Comparison of ENCODE assay signal across 29 cellular contexts in genomic region chr6:52840763-52841585, GRCh38. TPM values are rescaled to one million over a fixed set of nuclear protein-coding genes. Genes with fewer than 3 reads are reported as not detected.
DNase-seq lines count a peak whose midpoint lies in the region; ATAC-seq, FAIRE-seq and TF ChIP-seq lines count a peak whose summit lies in the region.
"Had no signal": no experiment of that assay in that cellular context is flagged by ENCODE, and none has a peak within 500 bp of the region (broad histone marks: within the 10 kb centered on the region; RNA-seq: fewer than 3 reads in every experiment).

GSTA5 (minus strand) TSS chr6:52840813.

- peaks cover 0 to 7% (median 1%) of the 10 kb centered on the region in 7 donors for H3K9me3 Mint-ChIP-seq in CD14-positive monocyte
- H3K9me3 Mint-ChIP-seq: activated T-helper 17 cell treated with anti-CD3 and anti-CD28 coated beads, Interleukin-2, amount 50 U/mL, for 72 hours; immature natural killer cell; mesothelial cell of epicardium; stimulated activated memory B cell treated with anti-CD40 and anti-IgM and Interleukin-4, amounts not matched to agents 10 μg/mL and 1 μg/mL and 100 μg/mL, for 72 hours had no signal

- TF ChIP-seq CTCF in K562 (IDR thresholded peaks at IDR 0.05 in 2 of 3, conservative IDR thresholded peaks at IDR 0.05 in 1 of 3; ENCODE audit: insufficient read depth in 2 of 3, low read depth in 1 of 3, low read length in 3 of 3) (no peak), kidney epithelial cell (IDR thresholded peaks at IDR 0.05; ENCODE audit: insufficient read depth, low read length, poor library complexity, severe bottlenecking) (no peak), thyroid gland (IDR thresholded peaks at IDR 0.05) (no peak), CD14-positive monocyte (IDR thresholded peaks at IDR 0.05) (no peak)

- DNase-seq in M059J (ENCODE audit: low read depth) (peak; percentile 74), K562 (ENCODE audit: extremely low read depth in 1 of 4, low spot score in 3 of 4) (no peak), kidney epithelial cell (ENCODE audit: low read depth) (peak; percentile 21), thyroid gland (peak; percentile 24 to 38), CD14-positive monocyte (ENCODE audit: low spot score) (no peak), cardiac septum (ENCODE audit: low spot score) (no peak)
- DNase-seq: activated CD8-positive, alpha-beta T cell treated with anti-CD3 and anti-CD28 coated beads, Interleukin-2, amount 10 ng/mL, durations not matched to agents 7 days and 5 days; activated naive CD4-positive, alpha-beta T cell treated with anti-CD3 and anti-CD28 coated beads, Interleukin-2, amount 50 U/mL, for 16 hours; amniotic stem cell; immature natural killer cell; KBM-7; MM.1S; naive B cell; NCI-H2029; psoas muscle; SIG-M5; SW 1271; trophoblast cell had no signal

- H3K79me2 ChIP-seq in K562 (ENCODE audit: control insufficient read depth, insufficient read depth, low read length): no peaks in the 10 kb centered on the region

- 1% methylated on average over 5 of the region's 5 CpGs for WGBS in K562 (ENCODE audit: insufficient coverage, low coverage, missing lambda C conversion rate)
- 68 to 73% methylated on average over 5 of the region's 5 CpGs for WGBS in thyroid gland, 2 donors

- H3K27ac ChIP-seq in K562 (ENCODE audit: extremely low read depth, low read depth, low read length) (no peak within 1 kb of the TSS), thyroid gland (peak within 1 kb of the TSS in 1 of 3 donors; percentile 22)
- H3K27ac ChIP-seq: BLaER1 treated with 17β-estradiol and CSF1 and Interleukin-3, amounts not matched to agents 10 nM and 100 nM; psoas muscle had no signal

- peak; percentile 40 for FAIRE-seq in K562 (lab: Jason Lieb, UNC)
- FAIRE-seq: bronchial epithelial cell, G401.6 had no signal

- no peak within 1 kb of the TSS for H3K4me3 Mint-ChIP-seq in CD14-positive monocyte
- H3K4me3 Mint-ChIP-seq: activated CD8-positive, alpha-beta T cell treated with anti-CD3 and anti-CD28 coated beads, Interleukin-2, amount 10 ng/mL, durations not matched to agents 7 days and 5 days; activated T-helper 17 cell treated with anti-CD3 and anti-CD28 coated beads, Interleukin-2, amount 50 U/mL, for 72 hours; immature natural killer cell; mesothelial cell of epicardium; naive B cell; stimulated activated memory B cell treated with anti-CD40 and anti-IgM and Interleukin-4, amounts not matched to agents 10 μg/mL and 1 μg/mL and 100 μg/mL, for 72 hours had no signal

- no peaks in the 10 kb centered on the region for H3K4me1 Mint-ChIP-seq in CD14-positive monocyte
- H3K4me1 Mint-ChIP-seq: activated T-helper 17 cell treated with anti-CD3 and anti-CD28 coated beads, Interleukin-2, amount 50 U/mL, for 72 hours; immature natural killer cell; mesothelial cell of epicardium; stimulated activated memory B cell treated with anti-CD40 and anti-IgM and Interleukin-4, amounts not matched to agents 10 μg/mL and 1 μg/mL and 100 μg/mL, for 72 hours had no signal

- TF ChIP-seq RAD21 in K562 (CRISPR knock-in tag; conservative IDR thresholded peaks at IDR 0.05 in 1 of 2, IDR thresholded peaks at IDR 0.05 in 1 of 2): no peak

- no peaks in the 10 kb centered on the region for H3K36me3 Mint-ChIP-seq in CD14-positive monocyte
- H3K36me3 Mint-ChIP-seq: immature natural killer cell; mesothelial cell of epicardium; naive B cell; stimulated activated memory B cell treated with anti-CD40 and anti-IgM and Interleukin-4, amounts not matched to agents 10 μg/mL and 1 μg/mL and 100 μg/mL, for 72 hours had no signal

- in situ Hi-C loops in K562 (cut with MboI): no loop called here

- peaks cover 2 to 4% (median 2%) of the 10 kb centered on the region in 3 donors for H3K27me3 Mint-ChIP-seq in CD14-positive monocyte (ENCODE audit: low read depth in 3 of 3)

- BruUV-seq in K562 (replicated peaks; lab: Mats Ljungman, UMichigan): no TSS peak

- no peak within 1 kb of the TSS for H3K4me2 ChIP-seq in K562 (ENCODE audit: insufficient read depth, low read length)
- H3K4me2 ChIP-seq: BLaER1 treated with 17β-estradiol and CSF1 and Interleukin-3, amounts not matched to agents 10 nM and 100 nM had no signal

- POLR2A ChIA-PET in K562 (lab: Yijun Ruan, JAX): no interaction called here

- H3K4me1 ChIP-seq in K562 (replicated peaks in 1 of 2; ENCODE audit: control insufficient read depth in 2 of 2, insufficient read depth in 2 of 2, low read length in 2 of 2) (no peaks in the 10 kb centered on the region; a peak in 1 of 5 replicates), thyroid gland (no peaks in the 10 kb centered on the region)
- H3K4me1 ChIP-seq: BLaER1 treated with 17β-estradiol and CSF1 and Interleukin-3, amounts not matched to agents 10 nM and 100 nM; psoas muscle had no signal

- 0 out of 2 replicates have a peak within 1 kb of the TSS, but pooled peaks have one; percentile 64 for H2AFZ ChIP-seq in K562 (ENCODE audit: low read depth, low read length)

- H3K27ac Mint-ChIP-seq in CD14-positive monocyte: no peak within 1 kb of the TSS
- H3K27ac Mint-ChIP-seq: activated CD8-positive, alpha-beta T cell treated with anti-CD3 and anti-CD28 coated beads, Interleukin-2, amount 10 ng/mL, durations not matched to agents 7 days and 5 days; activated T-helper 17 cell treated with anti-CD3 and anti-CD28 coated beads, Interleukin-2, amount 50 U/mL, for 72 hours; immature natural killer cell; mesothelial cell of epicardium; stimulated activated memory B cell treated with anti-CD40 and anti-IgM and Interleukin-4, amounts not matched to agents 10 μg/mL and 1 μg/mL and 100 μg/mL, for 72 hours had no signal

- H3K9me1 ChIP-seq in K562 (ENCODE audit: control insufficient read depth, insufficient read depth, low read length): no peaks in the 10 kb centered on the region

- TF ChIP-seq POLR2A in K562 (conservative IDR thresholded peaks at IDR 0.05) (no peak), thyroid gland (IDR thresholded peaks at IDR 0.05) (no peak)

- no peak for TF ChIP-seq EP300 in K562 (IDR thresholded peaks at IDR 0.05; ENCODE audit: low read length)

- no peak within 1 kb of the TSS for H3K9ac ChIP-seq in K562 (ENCODE audit: insufficient read depth in 1 of 2, low read depth in 2 of 2, low read length in 2 of 2)
- H3K9ac ChIP-seq: BLaER1 treated with 17β-estradiol and CSF1 and Interleukin-3, amounts not matched to agents 10 nM and 100 nM had no signal

- H3K4me3 ChIP-seq in K562: no peak within 1 kb of the TSS
- no peak within 1 kb of the TSS for H3K4me3 ChIP-seq in kidney epithelial cell (ENCODE audit: low read depth, low read length)
- H3K4me3 ChIP-seq in thyroid gland (replicated peaks in 1 of 3): no peak within 1 kb of the TSS
- H3K4me3 ChIP-seq: BLaER1 treated with 17β-estradiol and CSF1 and Interleukin-3, amounts not matched to agents 10 nM and 100 nM; psoas muscle had no signal

- no peaks in the 10 kb centered on the region for H3K36me3 ChIP-seq in K562 (ENCODE audit: control insufficient read depth, insufficient read depth, low read length)
- H3K36me3 ChIP-seq in kidney epithelial cell (ENCODE audit: control insufficient read depth, insufficient read depth, low read length): no peaks in the 10 kb centered on the region
- H3K36me3 ChIP-seq in thyroid gland: no peaks in the 10 kb centered on the region
- H3K36me3 ChIP-seq: BLaER1 treated with 17β-estradiol and CSF1 and Interleukin-3, amounts not matched to agents 10 nM and 100 nM had no signal

- no peaks in the 10 kb centered on the region for H4K20me1 ChIP-seq in K562 (replicated peaks; ENCODE audit: control insufficient read depth, insufficient read depth, low read length)
- H4K20me1 ChIP-seq: BLaER1 treated with 17β-estradiol and CSF1 and Interleukin-3, amounts not matched to agents 10 nM and 100 nM had no signal

- CTCF ChIA-PET in K562 (lab: Yijun Ruan, JAX; ENCODE audit: low intra/inter-chr PET ratio): no interaction called here

- H3K27me3 ChIP-seq in K562 (ENCODE audit: control insufficient read depth in 2 of 2, insufficient read depth in 2 of 2, low read length in 2 of 2) (peaks cover 2 to 9% of the 10 kb centered on the region in 2 experiments; a peak in 2 of 5 replicates), kidney epithelial cell (ENCODE audit: control insufficient read depth, insufficient read depth, low read length) (no peaks in the 10 kb centered on the region), thyroid gland (no peaks in the 10 kb centered on the region)
- H3K27me3 ChIP-seq: BLaER1 treated with 17β-estradiol and CSF1 and Interleukin-3, amounts not matched to agents 10 nM and 100 nM had no signal

- H3K9me3 ChIP-seq in K562 (replicated peaks; ENCODE audit: control insufficient read depth, insufficient read depth, low read depth, low read length) (no peaks in the 10 kb centered on the region), thyroid gland (no peaks in the 10 kb centered on the region)
- H3K9me3 ChIP-seq: BLaER1 treated with 17β-estradiol and CSF1 and Interleukin-3, amounts not matched to agents 10 nM and 100 nM; psoas muscle had no signal

- intact Hi-C loops in K562 (cut with micrococcal nuclease) (no loop called here), thyroid gland (cut with DNase I) (no loop called here), CD14-positive monocyte (cut with micrococcal nuclease) (no loop called here), cardiac septum (cut with DNase I) (no loop called here)

- no peak for ATAC-seq in K562
- no peak for ATAC-seq in GM18858 (IDR thresholded peaks at IDR 0.05; ENCODE audit: unreplicated experiment)
- ATAC-seq: activated CD8-positive, alpha-beta T cell treated with anti-CD3 and anti-CD28 coated beads, Interleukin-2, amount 10 ng/mL, durations not matched to agents 7 days and 5 days; activated T-helper 17 cell treated with anti-CD3 and anti-CD28 coated beads, Interleukin-2, amount 50 U/mL, for 72 hours; left lobe of liver; psoas muscle; stimulated activated memory B cell treated with anti-CD40 and anti-IgM and Interleukin-4, amounts not matched to agents 10 μg/mL and 1 μg/mL and 100 μg/mL, for 72 hours had no signal

RNA-seq across cellular contexts. Expression of gene GSTA5, which starts in this region (rescaled TPM):
- not detected in 2 replicates for total RNA-seq in M059J (2014; rRNA removed; shearing (Covaris generic))
- not detected in 2 replicates for total RNA-seq in K562 (2011; cell fraction: chromatin; rRNA removed; ENCODE audit: low replicate concordance)
- not detected in 2 replicates for total RNA-seq in K562 (2011; cell fraction: nucleolus; rRNA removed)
- not detected in 2 replicates for total RNA-seq in K562 (2011; cell fraction: nucleoplasm; rRNA removed)
- total RNA-seq in K562 (2014; rRNA removed) (not detected in 2 replicates), K562 (2014; rRNA removed; fragmentation: Illumina TruSeq; extraction: Trizol) (not detected in 2 replicates), K562 (2015; rRNA removed; fragmentation: Illumina TruSeq; extraction: Trizol) (not detected in 2 replicates), K562 (2021) (not detected in 2 replicates), kidney epithelial cell (not detected in 2 replicates), thyroid gland (not detected), cardiac septum (not detected)
- polyA plus RNA-seq in K562 (2011; rRNA removed) (not detected in 2 replicates), K562 (2014; fragmentation: Illumina TruSeq; extraction: Trizol) (not detected in 2 replicates), K562 (2014; fragmentation: Nextera tagmentation; extraction: Ambion mirVana) (not detected), K562 (2014; rRNA removed) (not detected in 2 replicates), CD14-positive monocyte (not detected)
- polyA plus RNA-seq in K562 (2011; cell fraction: cytosol; rRNA removed): not detected in 2 replicates
- not detected in 2 replicates for polyA plus RNA-seq in K562 (2011; cell fraction: nucleus; rRNA removed)
- not detected in 2 replicates for polyA plus RNA-seq in K562 (2012)
- polyA minus RNA-seq in K562 (2011; rRNA and poly(A)+ RNA removed): not detected in 2 replicates
- not detected in 2 replicates for polyA minus RNA-seq in K562 (2011; cell fraction: cytosol; rRNA and poly(A)+ RNA removed)
- not detected in 2 replicates for polyA minus RNA-seq in K562 (2011; cell fraction: nucleus; rRNA and poly(A)+ RNA removed)
- total RNA-seq: activated CD8-positive, alpha-beta T cell treated with anti-CD3 and anti-CD28 coated beads, Interleukin-2, amount 10 ng/mL, durations not matched to agents 7 days and 5 days; activated T-helper 17 cell treated with anti-CD3 and anti-CD28 coated beads, Interleukin-2, amount 50 U/mL, for 72 hours; bronchial epithelial cell; endothelial cell of umbilical vein; glomerular endothelial cell; left lobe of liver; mesothelial cell of epicardium; psoas muscle; subcutaneous adipose tissue had no signal
- polyA plus RNA-seq: endothelial cell of umbilical vein, immature natural killer cell, psoas muscle had no signal

Comparison
In these comparisons a context has a peak if more than half of its experiments do, and no peak if none do; other contexts are left out.
1. Peak in DNase-seq in M059J; RNA of the gene not detected or under 1 TPM.
2. Peak in DNase-seq in kidney epithelial cell; RNA of the gene not detected or under 1 TPM.
3. Peak in DNase-seq in thyroid gland; RNA of the gene not detected or under 1 TPM.